ENCODE assay signal across 15 cellular contexts in the genomic region with DNA sequence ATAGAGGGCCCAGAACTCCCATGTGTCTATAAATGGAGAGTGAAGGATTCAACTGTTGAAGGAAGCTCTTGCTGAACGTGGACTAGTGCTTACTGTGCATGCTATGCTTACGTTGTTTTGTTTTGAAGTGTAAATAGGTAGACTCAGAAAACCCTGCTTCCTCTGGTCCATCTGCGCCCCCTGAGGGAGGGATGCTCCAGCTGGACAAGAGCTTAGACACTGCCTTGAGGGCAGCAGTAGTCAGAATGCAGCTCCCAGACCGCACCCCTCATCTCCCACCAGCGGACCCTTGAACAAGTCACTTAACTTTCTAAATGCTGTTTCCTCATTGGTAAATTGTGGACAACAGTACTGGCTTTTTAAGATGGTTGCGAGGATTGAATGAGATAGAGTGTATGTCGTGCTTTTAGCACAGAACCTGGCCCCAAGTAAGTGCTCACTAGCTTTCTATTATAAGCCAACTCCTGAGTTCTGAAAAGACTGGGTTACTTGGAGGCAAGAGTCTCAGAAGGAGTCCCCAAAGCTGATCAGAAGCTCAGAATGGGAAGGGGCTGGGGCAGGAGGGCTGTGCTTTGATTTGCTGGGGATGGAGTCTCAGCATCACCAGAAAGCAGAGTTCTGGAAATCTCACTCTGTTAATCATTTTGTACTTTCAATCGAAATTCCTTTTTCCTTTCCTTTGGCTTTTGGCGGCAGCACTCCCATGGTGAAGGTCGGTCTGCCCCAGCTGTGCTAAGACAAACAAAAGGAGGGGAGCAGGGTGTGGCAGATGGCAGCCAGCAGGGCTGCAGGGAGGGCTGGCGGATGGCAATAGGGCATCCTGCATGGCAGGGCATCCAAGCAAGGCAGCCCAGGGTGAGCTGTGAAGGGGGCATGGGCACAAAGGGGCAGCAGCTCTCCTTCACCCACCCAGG. TPM values are rescaled to one million over a fixed set of nuclear protein-coding genes. Genes with fewer than 3 reads are reported as not detected.
DNase-seq lines count a peak whose midpoint lies in the region; ATAC-seq and TF ChIP-seq lines count a peak whose summit lies in the region.
"Had no signal": no experiment of that assay in that cellular context is flagged by ENCODE, and none has a peak within 500 bp of the region (broad histone marks: within the 10 kb centered on the region; RNA-seq: fewer than 3 reads in every experiment).

No MANE protein-coding gene starts in this region.

- no peak overlapping the region for H3K4me3 Mint-ChIP-seq in natural killer cell
- H3K4me3 Mint-ChIP-seq in natural killer cell treated with Interleukin-12 subunit alpha and Interleukin-12 subunit beta and Interleukin-15 and Interleukin-18, amount 100 ng/mL, for 72 hours: no peak overlapping the region
- no peak overlapping the region for H3K4me3 Mint-ChIP-seq in endodermal cell

- no peaks in the 10 kb centered on the region for H3F3A ChIP-seq in PC-3 (ENCODE audit: low read length, unreplicated experiment)

- H3K27ac ChIP-seq in endodermal cell (ENCODE audit: low read depth, low read length) (no peak overlapping the region), PC-3 (ENCODE audit: low read length) (no peak overlapping the region)
- H3K27ac ChIP-seq: BLaER1 treated with 17β-estradiol and CSF1 and Interleukin-3, amounts not matched to agents 10 nM and 100 nM had no signal

- 77 to 89% methylated on average over 5 to 11 of the region's 11 CpGs for WGBS in endodermal cell (ENCODE audit: insufficient coverage in 1 of 2, insufficient read length in 1 of 2), 2 experiments

- H3K36me3 Mint-ChIP-seq in natural killer cell (peaks cover 9% of the 10 kb centered on the region), endodermal cell (ENCODE audit: low read depth) (peaks cover 36% of the 10 kb centered on the region)
- peaks cover 20% of the 10 kb centered on the region for H3K36me3 Mint-ChIP-seq in natural killer cell treated with Interleukin-12 subunit alpha and Interleukin-12 subunit beta and Interleukin-15 and Interleukin-18, amount 100 ng/mL, for 72 hours

- H3K36me3 ChIP-seq in endodermal cell (ENCODE audit: control insufficient read depth, insufficient read depth, low read length) (peaks cover 21% of the 10 kb centered on the region), PC-3 (ENCODE audit: low read depth, low read length) (peaks cover 11% of the 10 kb centered on the region; the same call in 1 of the 2 replicates)

- H3K4me3 ChIP-seq in endodermal cell (ENCODE audit: low read length) (no peak overlapping the region), PC-3 (ENCODE audit: low read length) (no peak overlapping the region)
- H3K4me3 ChIP-seq: BLaER1 treated with 17β-estradiol and CSF1 and Interleukin-3, amounts not matched to agents 10 nM and 100 nM had no signal

- POLR2A ChIA-PET in PC-3 (lab: Charles Lee; ENCODE audit: unreplicated experiment): interaction anchor here (0.6 kb wide), 1 partner anchor 32 kb away, joined by 3 read pairs; the partner anchor contains the start of gene MARCHF9

- H3K4me1 Mint-ChIP-seq in natural killer cell: peaks cover 17 to 19% of the 10 kb centered on the region in 2 donors
- peaks cover 12 to 15% of the 10 kb centered on the region in 2 donors for H3K4me1 Mint-ChIP-seq in natural killer cell treated with Interleukin-12 subunit alpha and Interleukin-12 subunit beta and Interleukin-15 and Interleukin-18, amount 100 ng/mL, for 72 hours (ENCODE audit: low read depth in 2 of 2)
- H3K4me1 Mint-ChIP-seq in endodermal cell: peaks cover 4% of the 10 kb centered on the region

- H3K27me3 Mint-ChIP-seq in natural killer cell (ENCODE audit: low read depth in 2 of 2) (no peaks in the 10 kb centered on the region), endodermal cell (ENCODE audit: insufficient read depth) (peaks cover 53% of the 10 kb centered on the region)
- no peaks in the 10 kb centered on the region for H3K27me3 Mint-ChIP-seq in natural killer cell treated with Interleukin-12 subunit alpha and Interleukin-12 subunit beta and Interleukin-15 and Interleukin-18, amount 100 ng/mL, for 72 hours

- H3K9ac ChIP-seq in endodermal cell (ENCODE audit: extremely low read depth, low read length, poor library complexity, severe bottlenecking): no peak overlapping the region
- H3K9ac ChIP-seq in PC-3 (ENCODE audit: low read length): no peak overlapping the region
- H3K9ac ChIP-seq: BLaER1 treated with 17β-estradiol and CSF1 and Interleukin-3, amounts not matched to agents 10 nM and 100 nM had no signal

- CTCF ChIA-PET in PC-3 (lab: Charles Lee): no interaction called here

- H3K9me3 Mint-ChIP-seq in natural killer cell (no peaks in the 10 kb centered on the region), endodermal cell (peaks cover 2% of the 10 kb centered on the region)
- H3K9me3 Mint-ChIP-seq in natural killer cell treated with Interleukin-12 subunit alpha and Interleukin-12 subunit beta and Interleukin-15 and Interleukin-18, amount 100 ng/mL, for 72 hours: no peaks in the 10 kb centered on the region

- H3K4me1 ChIP-seq in endodermal cell (ENCODE audit: control insufficient read depth, insufficient read depth, low read length): no peaks in the 10 kb centered on the region
- H3K4me1 ChIP-seq in PC-3 (ENCODE audit: insufficient read depth, low read length): peaks cover 4% of the 10 kb centered on the region; the same call in 1 of the 2 replicates

- H3K9me3 ChIP-seq in endodermal cell (ENCODE audit: control insufficient read depth, low read length) (no peaks in the 10 kb centered on the region), PC-3 (ENCODE audit: low read length) (no peaks in the 10 kb centered on the region)

- H4K20me1 ChIP-seq in PC-3 (ENCODE audit: low read length): no peaks in the 10 kb centered on the region

- DNase-seq in natural killer cell: no peak
- DNase-seq in natural killer cell treated with Interleukin-12 subunit alpha and Interleukin-12 subunit beta and Interleukin-15 and Interleukin-18, amount 100 ng/mL, for 72 hours (ENCODE audit: low spot score): no peak
- DNase-seq in NCI-H2171 (lab: John Stamatoyannopoulos, UW): peak; percentile 44
- peak; percentile 41 for DNase-seq in endodermal cell
- no peak for DNase-seq in GM03348 (ENCODE audit: low spot score)
- DNase-seq in PC-3: no peak
- no peak for DNase-seq in stimulated activated CD4-positive, alpha-beta T cell treated with anti-CD3 and anti-CD28 coated beads, Interleukin-1b, Interleukin-23, amount 100 ng/mL, for 48 hours
- DNase-seq: H7, left colon, NCI-H187 treated with DMSO at 0.1 percent for 48 hours, SHP77 treated with DMSO at 0.1 percent for 48 hours, trophoblast cell had no signal

- no TSS peak for BruUV-seq in PC-3 (replicated peaks; lab: Mats Ljungman, UMichigan)

- intact Hi-C loops in natural killer cell (cut with micrococcal nuclease) (no loop called here), PC-3 (cut with micrococcal nuclease) (no loop called here)

- H3K27ac Mint-ChIP-seq in natural killer cell (peak overlapping the region; percentile 58 to 74), endodermal cell (no peak overlapping the region)
- peak overlapping the region in 1 of 2 donors; percentile 23 for H3K27ac Mint-ChIP-seq in natural killer cell treated with Interleukin-12 subunit alpha and Interleukin-12 subunit beta and Interleukin-15 and Interleukin-18, amount 100 ng/mL, for 72 hours

- TF ChIP-seq CTCF in natural killer cell (IDR thresholded peaks at IDR 0.05) (no peak), endodermal cell (conservative IDR thresholded peaks at IDR 0.05) (no peak), PC-3 (conservative IDR thresholded peaks at IDR 0.05; ENCODE audit: low read depth, low read length) (no peak)

- no peak overlapping the region for H2AFZ ChIP-seq in PC-3 (ENCODE audit: low read length)

- ATAC-seq in natural killer cell (no peak), PC-3 (no peak), GM18520 (IDR thresholded peaks at IDR 0.05; ENCODE audit: unreplicated experiment) (no peak)
- no peak for ATAC-seq in natural killer cell treated with Interleukin-12 subunit alpha and Interleukin-12 subunit beta and Interleukin-15 and Interleukin-18, amount 100 ng/mL, for 72 hours
- ATAC-seq: esophagus mucosa, left colon had no signal

- H3K4me2 ChIP-seq in PC-3 (ENCODE audit: low read length): no peak overlapping the region
- H3K4me2 ChIP-seq: BLaER1 treated with 17β-estradiol and CSF1 and Interleukin-3, amounts not matched to agents 10 nM and 100 nM had no signal

- H3K79me2 ChIP-seq in PC-3 (ENCODE audit: low read length): no peaks in the 10 kb centered on the region

- no peaks in the 10 kb centered on the region for H3K9me2 ChIP-seq in PC-3 (replicated peaks; ENCODE audit: low read length)

- H3K27me3 ChIP-seq in endodermal cell (ENCODE audit: control insufficient read depth, insufficient read depth, low read length, poor library complexity, severe bottlenecking): peaks cover 53% of the 10 kb centered on the region
- H3K27me3 ChIP-seq in PC-3 (ENCODE audit: low read length): no peaks in the 10 kb centered on the region
- H3K27me3 ChIP-seq: BLaER1 treated with 17β-estradiol and CSF1 and Interleukin-3, amounts not matched to agents 10 nM and 100 nM had no signal

RNA-seq across cellular contexts. Expression of gene AGAP2, which starts 15.6 kb away (rescaled TPM):
- 10 to 100 TPM; 54.1 to 63.5 (median 54.8) TPM for total RNA-seq in natural killer cell
- total RNA-seq in natural killer cell treated with Interleukin-12 subunit alpha and Interleukin-12 subunit beta and Interleukin-15 and Interleukin-18, amount 100 ng/mL, for 72 hours: 10 to 100 TPM; 47.5 to 54.1 TPM
- total RNA-seq in endodermal cell: under 1 TPM in 1 of 2 donors, not detected in 1; 0.44 TPM
- 4.9 TPM for polyA plus RNA-seq in endodermal cell (2013, experiment 1 of 2)
- polyA plus RNA-seq in endodermal cell (2013, experiment 2 of 2): 3.9 TPM
- total RNA-seq in PC-3 (2014; rRNA removed): 0.23 and 0.40 TPM in 2 replicates

RNA-seq across cellular contexts. Expression of gene TSPAN31, which starts 21.9 kb away (rescaled TPM):
- total RNA-seq in natural killer cell (10 to 100 TPM; 18.3 to 27.0 (median 23.5) TPM), endodermal cell (10 to 100 TPM; 21.7 to 27.8 TPM), PC-3 (2014; rRNA removed) (18.9 and 20.3 TPM in 2 replicates)
- total RNA-seq in natural killer cell treated with Interleukin-12 subunit alpha and Interleukin-12 subunit beta and Interleukin-15 and Interleukin-18, amount 100 ng/mL, for 72 hours: 10 to 100 TPM; 14.4 to 34.9 TPM
- 36.0 TPM for polyA plus RNA-seq in endodermal cell (2013, experiment 1 of 2)
- 29.0 TPM for polyA plus RNA-seq in endodermal cell (2013, experiment 2 of 2)

RNA-seq across cellular contexts. Expression of gene OS9, which starts 29.0 kb away (rescaled TPM):
- total RNA-seq in natural killer cell (100 to 1,000 TPM; 185 to 221 (median 198) TPM), endodermal cell (100 to 1,000 TPM; 108 to 142 TPM), PC-3 (2014; rRNA removed) (145 and 223 TPM in 2 replicates)
- 100 to 1,000 TPM; 203 to 209 TPM for total RNA-seq in natural killer cell treated with Interleukin-12 subunit alpha and Interleukin-12 subunit beta and Interleukin-15 and Interleukin-18, amount 100 ng/mL, for 72 hours
- polyA plus RNA-seq in endodermal cell (2013, experiment 1 of 2): 114 TPM
- 101 TPM for polyA plus RNA-seq in endodermal cell (2013, experiment 2 of 2)

RNA-seq across cellular contexts. Expression of gene CDK4, which starts 29.1 kb away (rescaled TPM):
- 10 to 100 TPM; 30.7 to 39.5 (median 37.7) TPM for total RNA-seq in natural killer cell
- total RNA-seq in natural killer cell treated with Interleukin-12 subunit alpha and Interleukin-12 subunit beta and Interleukin-15 and Interleukin-18, amount 100 ng/mL, for 72 hours: 100 to 1,000 TPM; 111 to 278 TPM
- total RNA-seq in endodermal cell: 100 to 1,000 TPM; 144 to 186 TPM
- 157 TPM for polyA plus RNA-seq in endodermal cell (2013, experiment 1 of 2)
- 137 TPM for polyA plus RNA-seq in endodermal cell (2013, experiment 2 of 2)
- 212 and 229 TPM in 2 replicates for total RNA-seq in PC-3 (2014; rRNA removed)

RNA-seq across cellular contexts. Expression of gene MARCHF9, which starts 31.9 kb away (rescaled TPM):
- total RNA-seq in natural killer cell (10 to 100 TPM; 25.4 to 28.4 (median 26.0) TPM), endodermal cell (10 to 100 TPM; 13.6 to 15.8 TPM), PC-3 (2014; rRNA removed) (9.3 and 13.4 TPM in 2 replicates)
- 10 to 100 TPM; 15.8 to 17.0 TPM for total RNA-seq in natural killer cell treated with Interleukin-12 subunit alpha and Interleukin-12 subunit beta and Interleukin-15 and Interleukin-18, amount 100 ng/mL, for 72 hours
- polyA plus RNA-seq in endodermal cell (2013, experiment 1 of 2): 10.2 TPM
- 7.9 TPM for polyA plus RNA-seq in endodermal cell (2013, experiment 2 of 2)

Comparison
In these comparisons a context has a peak if more than half of its experiments do, and no peak if none do; other contexts are left out.
1. DNase-seq: peak in NCI-H2171 (single experiment) and endodermal cell (single experiment); none in natural killer cell (single experiment), natural killer cell treated with Interleukin-12 subunit alpha and Interleukin-12 subunit beta and Interleukin-15 and Interleukin-18, amount 100 ng/mL, for 72 hours (single experiment), GM03348 (single experiment), PC-3 (single experiment) and stimulated activated CD4-positive, alpha-beta T cell treated with anti-CD3 and anti-CD28 coated beads, Interleukin-1b, Interleukin-23, amount 100 ng/mL, for 48 hours (single experiment).
2. RNA of gene AGAP2, which starts 15.6 kb away (total RNA-seq): 54.1 to 63.5 TPM in natural killer cell and 47.5 to 54.1 TPM in natural killer cell treated with Interleukin-12 subunit alpha and Interleukin-12 subunit beta and Interleukin-15 and Interleukin-18, amount 100 ng/mL, for 72 hours; 0.44 TPM in endodermal cell and 0.23 to 0.40 TPM in PC-3; every median in the first group is over 10 times any median in the second.